ENCODE assay signal across 12 cellular contexts in the genomic region with DNA sequence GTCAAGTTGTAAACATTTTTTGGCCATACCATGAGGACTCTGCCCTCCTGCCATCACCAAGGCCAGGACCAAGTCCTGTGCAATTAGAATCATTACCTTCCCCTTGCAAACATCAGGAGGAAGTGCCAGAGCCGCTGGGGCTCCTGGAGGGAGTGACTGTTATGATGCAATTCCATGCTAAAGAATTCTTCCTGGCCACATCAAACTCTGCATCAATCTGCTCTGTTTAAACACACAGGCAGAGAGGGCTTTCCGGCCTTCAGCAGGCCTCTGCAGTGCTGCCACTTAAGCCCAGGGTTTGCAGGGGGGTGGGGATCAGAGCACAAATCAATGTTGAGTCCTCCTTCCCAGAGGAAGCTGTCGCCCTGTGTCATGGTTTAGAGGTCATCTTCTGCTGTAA. TPM values are rescaled to one million over a fixed set of nuclear protein-coding genes. Genes with fewer than 3 reads are reported as not detected.
DNase-seq lines count a peak whose midpoint lies in the region; ATAC-seq and TF ChIP-seq lines count a peak whose summit lies in the region.
"Had no signal": no experiment of that assay in that cellular context is flagged by ENCODE, and none has a peak within 500 bp of the region (broad histone marks: within the 10 kb centered on the region; RNA-seq: fewer than 3 reads in every experiment).

No MANE protein-coding gene starts in this region.

- peaks cover 0 to 4% (median 0%) of the 10 kb centered on the region in 5 experiments for H3K9me3 Mint-ChIP-seq in brain
- H3K9me3 Mint-ChIP-seq in mesothelial cell of epicardium: no peaks in the 10 kb centered on the region
- H3K9me3 Mint-ChIP-seq: activated naive CD4-positive, alpha-beta T cell treated with anti-CD3 and anti-CD28 coated beads, Interleukin-2, amount 10 ng/mL, durations not matched to agents 7 days and 5 days had no signal

- H3K4me3 Mint-ChIP-seq in brain (no peak overlapping the region), mesothelial cell of epicardium (no peak overlapping the region)
- H3K4me3 Mint-ChIP-seq: activated naive CD4-positive, alpha-beta T cell treated with anti-CD3 and anti-CD28 coated beads, Interleukin-2, amount 10 ng/mL, durations not matched to agents 7 days and 5 days; IgD-negative memory B cell; stimulated activated naive B cell treated with anti-CD40 and anti-IgM and Interleukin-4, amounts not matched to agents 10 μg/mL and 1 μg/mL and 100 μg/mL, for 72 hours had no signal

- H3K4me1 Mint-ChIP-seq in brain: peaks cover 97% of the 10 kb centered on the region
- H3K4me1 Mint-ChIP-seq in mesothelial cell of epicardium: peaks cover 23% of the 10 kb centered on the region
- H3K4me1 Mint-ChIP-seq: activated naive CD4-positive, alpha-beta T cell treated with anti-CD3 and anti-CD28 coated beads, Interleukin-2, amount 10 ng/mL, durations not matched to agents 7 days and 5 days; IgD-negative memory B cell; stimulated activated naive B cell treated with anti-CD40 and anti-IgM and Interleukin-4, amounts not matched to agents 10 μg/mL and 1 μg/mL and 100 μg/mL, for 72 hours had no signal

- DNase-seq in CD1c-positive myeloid dendritic cell (ENCODE audit: extremely low spot score) (peak; percentile 1), M059J (ENCODE audit: low read depth) (peak; percentile 23), mesothelial cell of epicardium (ENCODE audit: low spot score in 2 of 2, unreplicated experiment in 2 of 2) (no peak), hippocampal formation (lab: John Stamatoyannopoulos, UW) (no peak), NCI-H1436 (lab: John Stamatoyannopoulos, UW) (no peak), medulla oblongata (ENCODE audit: extremely low spot score) (no peak)
- DNase-seq: activated CD4-positive, CD25-positive, alpha-beta regulatory T cell; activated naive CD4-positive, alpha-beta T cell treated with anti-CD3 and anti-CD28 coated beads, Interleukin-2, amount 10 ng/mL, durations not matched to agents 7 days and 5 days; stimulated activated naive B cell treated with anti-CD40 and anti-IgM and Interleukin-4, amounts not matched to agents 10 μg/mL and 1 μg/mL and 100 μg/mL, for 72 hours had no signal

- H3K36me3 Mint-ChIP-seq in brain (peaks cover 47% of the 10 kb centered on the region), mesothelial cell of epicardium (peaks cover 22% of the 10 kb centered on the region)
- H3K36me3 Mint-ChIP-seq: activated naive CD4-positive, alpha-beta T cell treated with anti-CD3 and anti-CD28 coated beads, Interleukin-2, amount 10 ng/mL, durations not matched to agents 7 days and 5 days; IgD-negative memory B cell; stimulated activated naive B cell treated with anti-CD40 and anti-IgM and Interleukin-4, amounts not matched to agents 10 μg/mL and 1 μg/mL and 100 μg/mL, for 72 hours had no signal

- peak overlapping the region in 4 of 5 experiments; percentile 21 to 91 (median 63) for H3K27ac Mint-ChIP-seq in brain
- peak overlapping the region; percentile 26 for H3K27ac Mint-ChIP-seq in mesothelial cell of epicardium
- H3K27ac Mint-ChIP-seq: activated naive CD4-positive, alpha-beta T cell treated with anti-CD3 and anti-CD28 coated beads, Interleukin-2, amount 10 ng/mL, durations not matched to agents 7 days and 5 days; IgD-negative memory B cell; stimulated activated naive B cell treated with anti-CD40 and anti-IgM and Interleukin-4, amounts not matched to agents 10 μg/mL and 1 μg/mL and 100 μg/mL, for 72 hours had no signal

- peaks cover 5% of the 10 kb centered on the region for H3K27me3 Mint-ChIP-seq in brain
- no peaks in the 10 kb centered on the region for H3K27me3 Mint-ChIP-seq in mesothelial cell of epicardium (ENCODE audit: low read depth)
- H3K27me3 Mint-ChIP-seq: activated naive CD4-positive, alpha-beta T cell treated with anti-CD3 and anti-CD28 coated beads, Interleukin-2, amount 10 ng/mL, durations not matched to agents 7 days and 5 days had no signal

- TF ChIP-seq CTCF in brain (conservative IDR thresholded peaks at IDR 0.05) (no peak), mesothelial cell of epicardium (IDR thresholded peaks at IDR 0.05; ENCODE audit: unreplicated experiment) (no peak)

- ATAC-seq in HG03571 (IDR thresholded peaks at IDR 0.05; ENCODE audit: unreplicated experiment): no peak
- ATAC-seq: stimulated activated naive B cell treated with anti-CD40 and anti-IgM and Interleukin-4, amounts not matched to agents 10 μg/mL and 1 μg/mL and 100 μg/mL, for 72 hours had no signal

RNA-seq across cellular contexts. Expression of a gene that starts 58.1 kb away (rescaled TPM):
- 41.3 and 55.5 TPM in 2 replicates for total RNA-seq in M059J (2014; rRNA removed; shearing (Covaris generic))
- polyA plus RNA-seq in brain (ENCODE audit: insufficient read depth, low read depth, low replicate concordance): 37.8 TPM
- total RNA-seq in mesothelial cell of epicardium: 115 to 122 TPM (median 121 TPM) in 3 replicates

Comparison
In these comparisons a context has a peak if more than half of its experiments do, and no peak if none do; other contexts are left out.
1. DNase-seq: peak in CD1c-positive myeloid dendritic cell (single experiment) and M059J (single experiment); none in mesothelial cell of epicardium (0 of 2), hippocampal formation (0 of 2), NCI-H1436 (single experiment) and medulla oblongata (single experiment).